Comparison of ENCODE assay signal across 1 cellular context in genomic region chr1:62689524-62689923, GRCh38.
TF ChIP-seq lines count a peak whose summit lies in the region.

No MANE protein-coding gene starts in this region.

TF ChIP-seq in HepG2, 621 proteins besides CTCF, POLR2A, EP300 and RAD21 (continued from another document and continues in another):
- TF ChIP-seq GABPA (IDR thresholded peaks at IDR 0.05; ENCODE audit: low read depth, low read length) (no peak), GABPA (CRISPR knock-in tag; IDR thresholded peaks at IDR 0.05; ENCODE audit: low read depth) (peak; percentile 65), ZMYM4 (CRISPR knock-in tag; IDR thresholded peaks at IDR 0.05) (0 out of 2 replicates have a peak, but pooled peaks have one; percentile 13), NR3C1 (CRISPR knock-in tag; IDR thresholded peaks at IDR 0.05) (no peak), SMAD3 (CRISPR knock-in tag; IDR thresholded peaks at IDR 0.05) (no peak), ZMYM3 (CRISPR knock-in tag; IDR thresholded peaks at IDR 0.05) (peak; percentile 33; the same call in 1 of the 2 replicates), CREBL2 (CRISPR knock-in tag; IDR thresholded peaks at IDR 0.05; ENCODE audit: borderline replicate concordance) (no peak), ZBTB4 (CRISPR knock-in tag; IDR thresholded peaks at IDR 0.05; ENCODE audit: borderline replicate concordance) (no peak), ZNF879 (CRISPR knock-in tag; IDR thresholded peaks at IDR 0.05) (no peak), TARDBP (CRISPR knock-in tag; IDR thresholded peaks at IDR 0.05) (peak; percentile 46; the same call in 1 of the 2 replicates), NFYC (CRISPR knock-in tag; IDR thresholded peaks at IDR 0.05) (no peak), ATF5 (CRISPR knock-in tag; IDR thresholded peaks at IDR 0.05; ENCODE audit: low read depth) (no peak), ELF1 (CRISPR knock-in tag; IDR thresholded peaks at IDR 0.05) (0 out of 2 replicates have a peak, but pooled peaks have one; percentile 16), ARID5B (CRISPR knock-in tag; IDR thresholded peaks at IDR 0.05) (peak; percentile 62), TEAD3 (CRISPR knock-in tag; optimal IDR thresholded peaks at IDR 0.05; ENCODE audit: borderline replicate concordance) (peak; percentile 65), FOXP4 (CRISPR knock-in tag; IDR thresholded peaks at IDR 0.05) (peak; percentile 46; the same call in 1 of the 2 replicates), THRA (CRISPR knock-in tag; IDR thresholded peaks at IDR 0.05; ENCODE audit: borderline replicate concordance) (no peak), ARID3A (IDR thresholded peaks at IDR 0.05; ENCODE audit: low read depth, low read length) (peak; percentile 58; the same call in 1 of the 2 replicates), CREB1 (IDR thresholded peaks at IDR 0.05) (no peak), CREB1 (CRISPR knock-in tag; IDR thresholded peaks at IDR 0.05) (peak; percentile 63; the same call in 1 of the 2 replicates), RCOR2 (CRISPR knock-in tag; IDR thresholded peaks at IDR 0.05) (no peak; the same call in 1 of the 2 replicates), IKZF5 (CRISPR knock-in tag; IDR thresholded peaks at IDR 0.05) (peak; percentile 9; the same call in 1 of the 2 replicates), KLF13 (CRISPR knock-in tag; IDR thresholded peaks at IDR 0.05) (no peak), FOXC1 (CRISPR knock-in tag; IDR thresholded peaks at IDR 0.05; ENCODE audit: borderline replicate concordance) (no peak), KAT2B (IDR thresholded peaks at IDR 0.05; ENCODE audit: borderline replicate concordance, low read depth, low read length) (no peak; the same call in 1 of the 2 replicates), ZNF205 (CRISPR knock-in tag; IDR thresholded peaks at IDR 0.05) (no peak), ZNF709 (CRISPR knock-in tag; IDR thresholded peaks at IDR 0.05) (no peak), MYNN (CRISPR knock-in tag; IDR thresholded peaks at IDR 0.05; ENCODE audit: low read depth) (no peak), IRF2 (CRISPR knock-in tag; IDR thresholded peaks at IDR 0.05) (0 out of 2 replicates have a peak, but pooled peaks have one; percentile 4), ARID4A (CRISPR knock-in tag; IDR thresholded peaks at IDR 0.05; ENCODE audit: borderline replicate concordance) (0 out of 2 replicates have a peak, but pooled peaks have one; percentile 11), PATZ1 (CRISPR knock-in tag; IDR thresholded peaks at IDR 0.05) (no peak), CEBPG (CRISPR knock-in tag; IDR thresholded peaks at IDR 0.05) (peak; percentile 45), ZNF3 (CRISPR knock-in tag; IDR thresholded peaks at IDR 0.05) (no peak), ZFP90 (CRISPR knock-in tag; IDR thresholded peaks at IDR 0.05; ENCODE audit: borderline replicate concordance) (no peak), GZF1 (CRISPR knock-in tag; IDR thresholded peaks at IDR 0.05) (peak; percentile 95; the same call in 1 of the 2 replicates), EEA1 (CRISPR knock-in tag; IDR thresholded peaks at IDR 0.05; ENCODE audit: borderline replicate concordance) (no peak), HOXD1 (CRISPR knock-in tag; IDR thresholded peaks at IDR 0.05) (no peak), GFI1 (CRISPR knock-in tag; IDR thresholded peaks at IDR 0.05; ENCODE audit: borderline replicate concordance) (0 out of 2 replicates have a peak, but pooled peaks have one; percentile 5), ETV5 (CRISPR knock-in tag; IDR thresholded peaks at IDR 0.05; ENCODE audit: borderline replicate concordance) (peak; percentile 86; the same call in 1 of the 2 replicates), SOX6 (IDR thresholded peaks at IDR 0.05) (no peak), SOX6 (CRISPR knock-in tag; IDR thresholded peaks at IDR 0.05) (peak; percentile 71)
